ENCODE assay signal across 8 cellular contexts in the genomic region with DNA sequence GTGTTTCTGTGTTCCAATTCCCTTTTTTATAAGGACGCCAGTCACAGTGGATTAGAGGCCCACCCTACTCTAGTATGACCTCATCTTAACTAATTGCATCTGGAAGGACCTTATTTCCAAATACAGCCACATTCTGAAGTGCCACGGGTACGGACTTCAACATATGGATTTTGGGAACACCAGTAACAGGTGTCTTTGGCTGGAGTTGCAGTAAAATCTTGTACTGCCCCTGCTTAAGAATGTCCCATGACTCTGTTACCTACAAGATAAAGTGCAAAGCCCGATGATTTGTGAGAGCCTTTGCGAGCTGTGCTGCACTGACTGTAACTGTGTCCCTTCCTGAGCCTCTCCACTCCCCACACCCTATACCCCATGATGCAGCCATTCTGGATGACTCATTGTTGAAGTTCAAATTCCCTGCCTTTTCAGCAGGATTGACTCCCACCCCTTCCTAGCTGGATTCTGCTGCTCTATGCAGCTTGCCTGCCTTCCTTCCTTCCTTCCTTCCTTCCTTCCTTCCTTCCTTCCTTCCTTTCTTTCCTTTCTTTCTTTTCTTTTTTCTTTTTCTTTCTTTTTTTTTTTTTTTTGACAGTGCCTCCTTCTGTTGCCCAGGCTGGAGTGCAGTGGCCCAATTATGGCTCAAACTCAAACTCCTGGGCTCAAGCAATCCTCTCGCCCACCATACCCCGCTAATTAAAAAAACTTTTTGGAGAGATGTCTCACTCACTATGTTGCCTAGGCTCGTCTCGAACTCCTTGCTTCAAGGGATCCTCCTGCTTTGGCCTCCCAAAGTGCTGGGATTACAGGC. TPM values are rescaled to one million over a fixed set of nuclear protein-coding genes. Genes with fewer than 3 reads are reported as not detected.
DNase-seq lines count a peak whose midpoint lies in the region; ATAC-seq and TF ChIP-seq lines count a peak whose summit lies in the region.

No MANE protein-coding gene starts in this region.

- H3K4me1 ChIP-seq in MM.1S (ENCODE audit: low read length), result peaks cover 47% of the 10 kb centered on the region
- H3K4me1 ChIP-seq in adrenal gland (replicated peaks in 1 of 2), result peaks cover 15 to 31% of the 10 kb centered on the region in 2 donors

- H3K4me3 ChIP-seq in MM.1S (ENCODE audit: low read length) (peak overlapping the region; percentile 58), dorsolateral prefrontal cortex (peak overlapping the region; percentile 42 to 79 (median 64)), neural cell (ENCODE audit: low read length) (peak overlapping the region; percentile 68), adrenal gland (peak overlapping the region in 1 of 4 donors; percentile 66)

- WGBS in adrenal gland, 4 donors, result 77 to 82% (median 78%) methylated on average over 8 to 9 of the region's 9 CpGs

- H3K27ac ChIP-seq in MM.1S (ENCODE audit: low read length) (peak overlapping the region; percentile 76; the same call in 1 of the 2 replicates), dorsolateral prefrontal cortex (peak overlapping the region in 53 of 59 donors; percentile 31 to 92 (median 83)), neural cell (ENCODE audit: low read length) (no peak overlapping the region), adrenal gland (peak overlapping the region in 2 of 5 donors; percentile 74 to 77)

- no peaks in the 10 kb centered on the region for H3K36me3 ChIP-seq in MM.1S (replicated peaks; ENCODE audit: insufficient read depth, low read length)
- H3K36me3 ChIP-seq in neural cell (ENCODE audit: insufficient read depth, low read length), result no peaks in the 10 kb centered on the region
- H3K36me3 ChIP-seq in adrenal gland (replicated peaks in 1 of 2), result no peaks in the 10 kb centered on the region

- TF ChIP-seq EP300 in neural cell (conservative IDR thresholded peaks at IDR 0.05; ENCODE audit: poor library complexity, severe bottlenecking), result no peak

- intact Hi-C loops in dorsolateral prefrontal cortex (cut with DNase I) (loop anchor here in 1 of 2 donors (5.0 kb wide), 1 partner anchor 61 kb away; the partner anchor contains the start of genes HSPB9 and KAT2A), adrenal gland (cut with DNase I) (loop anchor here (5.0 kb wide), 2 partner anchors 56 to 66 kb away; no protein-coding TSS in a partner anchor)

- ATAC-seq in GM18907 (IDR thresholded peaks at IDR 0.05; ENCODE audit: unreplicated experiment), result no peak
- no peak for ATAC-seq in GM21423 (IDR thresholded peaks at IDR 0.05; ENCODE audit: unreplicated experiment)

- H3K79me2 ChIP-seq in MM.1S (ENCODE audit: low read length) (no peaks in the 10 kb centered on the region), neural cell (replicated peaks; ENCODE audit: insufficient read depth, low read length) (no peaks in the 10 kb centered on the region)

- TF ChIP-seq RAD21 in neural cell (conservative IDR thresholded peaks at IDR 0.05), result no peak

- no peaks in the 10 kb centered on the region for H3K9me2 ChIP-seq in MM.1S (replicated peaks; ENCODE audit: insufficient read depth, low read length)
- no peaks in the 10 kb centered on the region for H3K9me2 ChIP-seq in neural cell (ENCODE audit: insufficient read depth, low read length)

- no peak for TF ChIP-seq POLR2A in adrenal gland (IDR thresholded peaks at IDR 0.05)

- DNase-seq in COLO829 (ENCODE audit: low spot score) (peak; percentile 42), MM.1S (no peak), dorsolateral prefrontal cortex (no peak), adrenal gland (no peak), hippocampal formation (lab: John Stamatoyannopoulos, UW) (no peak)

- H2AFZ ChIP-seq in MM.1S (ENCODE audit: low read length) (peak overlapping the region; percentile 70), neural cell (ENCODE audit: low read depth, low read length) (no peak overlapping the region)

- H3K9me3 ChIP-seq in MM.1S (replicated peaks; ENCODE audit: insufficient read depth, low read length) (no peaks in the 10 kb centered on the region), neural cell (ENCODE audit: low read length) (no peaks in the 10 kb centered on the region), adrenal gland (replicated peaks in 1 of 3) (no peaks in the 10 kb centered on the region)

- TF ChIP-seq CTCF in MM.1S (IDR thresholded peaks at IDR 0.05; ENCODE audit: low read length) (no peak), dorsolateral prefrontal cortex (IDR thresholded peaks at IDR 0.05 in 54 of 56, conservative IDR thresholded peaks at IDR 0.05 in 2 of 56; ENCODE audit: low read depth in 1 of 56, partially characterized antibody in 56 of 56) (no peak), neural cell (IDR thresholded peaks at IDR 0.05; ENCODE audit: poor library complexity, severe bottlenecking) (no peak), adrenal gland (IDR thresholded peaks at IDR 0.05) (peak in 1 of 6 experiments; percentile 8)

- peak overlapping the region; percentile 51 for H3K9ac ChIP-seq in MM.1S (ENCODE audit: low read length)
- H3K9ac ChIP-seq in neural cell (ENCODE audit: low read length), result peak overlapping the region; percentile 68

- H3F3A ChIP-seq in MM.1S (ENCODE audit: insufficient read depth, low read length) (peaks cover 41% of the 10 kb centered on the region), neural cell (ENCODE audit: insufficient read depth, low read length, poor library complexity, severe bottlenecking) (no peaks in the 10 kb centered on the region)

- peak overlapping the region; percentile 51 for H3K4me2 ChIP-seq in MM.1S (ENCODE audit: low read depth, low read length)
- H3K4me2 ChIP-seq in neural cell (ENCODE audit: low read length), result no peak overlapping the region

- no peaks in the 10 kb centered on the region for H3K27me3 ChIP-seq in MM.1S (replicated peaks; ENCODE audit: insufficient read depth, low read length)
- H3K27me3 ChIP-seq in dorsolateral prefrontal cortex, result no peaks in the 10 kb centered on the region
- H3K27me3 ChIP-seq in neural cell (ENCODE audit: insufficient read depth, low read depth, low read length), result peaks cover 56% of the 10 kb centered on the region
- H3K27me3 ChIP-seq in adrenal gland, result no peaks in the 10 kb centered on the region

- no peaks in the 10 kb centered on the region for H4K20me1 ChIP-seq in MM.1S (ENCODE audit: insufficient read depth, low read length)
- H4K20me1 ChIP-seq in neural cell (ENCODE audit: insufficient read depth), result no peaks in the 10 kb centered on the region

TF ChIP-seq in neural cell, 6 proteins besides CTCF, POLR2A, EP300 and RAD21:
- TF ChIP-seq TAF1 (IDR thresholded peaks at IDR 0.05; ENCODE audit: low read depth) (no peak), SMC3 (conservative IDR thresholded peaks at IDR 0.05; ENCODE audit: poor library complexity) (no peak), POLR2AphosphoS5 (IDR thresholded peaks at IDR 0.05) (no peak), MXI1 (conservative IDR thresholded peaks at IDR 0.05; ENCODE audit: poor library complexity, severe bottlenecking) (no peak), EZH2 (IDR thresholded peaks at IDR 0.05; ENCODE audit: borderline replicate concordance, insufficient read depth, low read length, poor library complexity, severe bottlenecking) (no peak)
- TF ChIP-seq, protein P1, sequence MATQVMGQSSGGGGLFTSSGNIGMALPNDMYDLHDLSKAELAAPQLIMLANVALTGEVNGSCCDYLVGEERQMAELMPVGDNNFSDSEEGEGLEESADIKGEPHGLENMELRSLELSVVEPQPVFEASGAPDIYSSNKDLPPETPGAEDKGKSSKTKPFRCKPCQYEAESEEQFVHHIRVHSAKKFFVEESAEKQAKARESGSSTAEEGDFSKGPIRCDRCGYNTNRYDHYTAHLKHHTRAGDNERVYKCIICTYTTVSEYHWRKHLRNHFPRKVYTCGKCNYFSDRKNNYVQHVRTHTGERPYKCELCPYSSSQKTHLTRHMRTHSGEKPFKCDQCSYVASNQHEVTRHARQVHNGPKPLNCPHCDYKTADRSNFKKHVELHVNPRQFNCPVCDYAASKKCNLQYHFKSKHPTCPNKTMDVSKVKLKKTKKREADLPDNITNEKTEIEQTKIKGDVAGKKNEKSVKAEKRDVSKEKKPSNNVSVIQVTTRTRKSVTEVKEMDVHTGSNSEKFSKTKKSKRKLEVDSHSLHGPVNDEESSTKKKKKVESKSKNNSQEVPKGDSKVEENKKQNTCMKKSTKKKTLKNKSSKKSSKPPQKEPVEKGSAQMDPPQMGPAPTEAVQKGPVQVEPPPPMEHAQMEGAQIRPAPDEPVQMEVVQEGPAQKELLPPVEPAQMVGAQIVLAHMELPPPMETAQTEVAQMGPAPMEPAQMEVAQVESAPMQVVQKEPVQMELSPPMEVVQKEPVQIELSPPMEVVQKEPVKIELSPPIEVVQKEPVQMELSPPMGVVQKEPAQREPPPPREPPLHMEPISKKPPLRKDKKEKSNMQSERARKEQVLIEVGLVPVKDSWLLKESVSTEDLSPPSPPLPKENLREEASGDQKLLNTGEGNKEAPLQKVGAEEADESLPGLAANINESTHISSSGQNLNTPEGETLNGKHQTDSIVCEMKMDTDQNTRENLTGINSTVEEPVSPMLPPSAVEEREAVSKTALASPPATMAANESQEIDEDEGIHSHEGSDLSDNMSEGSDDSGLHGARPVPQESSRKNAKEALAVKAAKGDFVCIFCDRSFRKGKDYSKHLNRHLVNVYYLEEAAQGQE (IDR thresholded peaks at IDR 0.05; ENCODE audit: borderline replicate concordance), result no peak

RNA-seq across cellular contexts. Expression of gene HCRT, which starts 2.1 kb away (rescaled TPM):
- 1 to 10 TPM in 7 of 120 experiments, under 1 TPM in 2, not detected in 111; 0.96 to 1.9 (median 1.1) TPM for total RNA-seq in dorsolateral prefrontal cortex
- not detected in 2 replicates for polyA plus RNA-seq in neural cell
- not detected in 2 replicates for polyA minus RNA-seq in neural cell
- total RNA-seq in adrenal gland, result not detected
- polyA plus RNA-seq in adrenal gland, result not detected

RNA-seq across cellular contexts. Expression of gene KCNH4, which starts 2.2 kb away (rescaled TPM):
- total RNA-seq in dorsolateral prefrontal cortex (10 to 100 TPM in 1 of 120 experiments, 1 to 10 TPM in 118, under 1 TPM in 1; 0.95 to 15.2 (median 3.9) TPM), adrenal gland (under 1 TPM in 6 of 8 donors, not detected in 2; 0.14 to 0.41 (median 0.19) TPM)
- polyA plus RNA-seq in neural cell (0.56 and 0.78 TPM in 2 replicates), adrenal gland (1 to 10 TPM in 1 of 3 donors, under 1 TPM in 2; 0.13 to 1.0 (median 0.26) TPM)
- polyA minus RNA-seq in neural cell, result 1.2 TPM in 2 replicates

RNA-seq across cellular contexts. Expression of gene GHDC, which starts 11.2 kb away (rescaled TPM):
- total RNA-seq in dorsolateral prefrontal cortex, result 10 to 100 TPM; 17.6 to 38.2 (median 23.9) TPM
- 2.5 and 3.2 TPM in 2 replicates for polyA plus RNA-seq in neural cell
- polyA minus RNA-seq in neural cell, result 0.49 and 1.4 TPM in 2 replicates
- 100 to 1,000 TPM in 1 of 8 donors, 10 to 100 TPM in 7; 36.4 to 344 (median 73.6) TPM for total RNA-seq in adrenal gland
- 10 to 100 TPM; 10.5 to 33.9 (median 30.4) TPM for polyA plus RNA-seq in adrenal gland

RNA-seq across cellular contexts. Expression of gene RAB5C, which starts 28.3 kb away (rescaled TPM):
- total RNA-seq in dorsolateral prefrontal cortex (100 to 1,000 TPM in 66 of 120 experiments, 10 to 100 TPM in 54; 64.5 to 128 (median 101) TPM), adrenal gland (100 to 1,000 TPM; 126 to 216 (median 163) TPM)
- polyA plus RNA-seq in neural cell (95.9 and 97.2 TPM in 2 replicates), adrenal gland (100 to 1,000 TPM in 2 of 3 donors, 10 to 100 TPM in 1; 55.8 to 206 (median 115) TPM)
- 69.8 and 76.2 TPM in 2 replicates for polyA minus RNA-seq in neural cell
